Comparison of ENCODE assay signal across 1 cellular context in the genomic region with DNA sequence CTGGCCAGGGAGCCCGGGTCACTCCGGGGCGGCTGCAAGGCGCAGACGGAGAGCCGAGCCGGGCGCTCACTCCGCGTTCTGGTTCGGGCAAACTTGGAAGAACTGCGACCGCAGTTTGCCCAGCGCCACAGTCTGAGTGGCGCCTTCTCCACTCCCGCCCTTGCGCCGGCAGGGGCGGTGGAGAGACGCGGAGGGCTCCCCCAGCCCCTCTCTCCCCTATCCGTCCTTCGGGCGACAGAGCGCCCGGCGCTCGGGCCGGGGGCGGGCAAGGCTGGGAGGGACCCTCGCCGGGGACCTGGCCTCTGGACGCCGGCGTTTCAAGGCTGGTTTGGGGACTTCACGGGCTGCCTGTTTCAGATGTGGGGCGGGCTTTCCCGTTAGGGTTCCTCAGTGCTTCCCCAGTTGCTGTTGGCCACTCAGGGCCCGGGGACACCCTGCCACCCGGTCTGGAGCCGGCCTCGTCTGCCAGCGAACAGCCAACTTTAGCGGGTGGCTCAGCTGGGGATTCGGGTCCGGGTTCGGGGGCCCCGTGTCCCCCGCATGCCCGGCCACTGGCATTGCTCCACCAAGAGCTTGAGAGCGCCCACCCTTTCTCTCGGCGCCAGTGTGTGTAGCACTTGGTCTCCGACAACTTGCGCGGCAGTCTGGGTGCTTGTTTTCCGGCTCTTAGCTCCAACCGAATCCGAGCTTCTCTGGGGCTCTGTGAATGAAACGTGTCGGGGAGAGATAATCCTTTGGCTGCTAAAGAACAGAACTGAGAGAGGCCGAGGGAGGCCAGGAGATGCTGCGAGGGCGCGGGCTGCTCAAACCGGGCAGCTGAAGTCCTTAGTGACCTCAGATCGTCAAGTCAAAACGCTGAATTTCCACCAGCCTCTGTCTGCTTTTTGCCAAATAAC.
TF ChIP-seq lines count a peak whose summit lies in the region.

No MANE protein-coding gene starts in this region.

TF ChIP-seq in K562, 482 proteins besides CTCF, POLR2A, EP300 and RAD21 (continued from another document):
- TF ChIP-seq, protein P1, sequence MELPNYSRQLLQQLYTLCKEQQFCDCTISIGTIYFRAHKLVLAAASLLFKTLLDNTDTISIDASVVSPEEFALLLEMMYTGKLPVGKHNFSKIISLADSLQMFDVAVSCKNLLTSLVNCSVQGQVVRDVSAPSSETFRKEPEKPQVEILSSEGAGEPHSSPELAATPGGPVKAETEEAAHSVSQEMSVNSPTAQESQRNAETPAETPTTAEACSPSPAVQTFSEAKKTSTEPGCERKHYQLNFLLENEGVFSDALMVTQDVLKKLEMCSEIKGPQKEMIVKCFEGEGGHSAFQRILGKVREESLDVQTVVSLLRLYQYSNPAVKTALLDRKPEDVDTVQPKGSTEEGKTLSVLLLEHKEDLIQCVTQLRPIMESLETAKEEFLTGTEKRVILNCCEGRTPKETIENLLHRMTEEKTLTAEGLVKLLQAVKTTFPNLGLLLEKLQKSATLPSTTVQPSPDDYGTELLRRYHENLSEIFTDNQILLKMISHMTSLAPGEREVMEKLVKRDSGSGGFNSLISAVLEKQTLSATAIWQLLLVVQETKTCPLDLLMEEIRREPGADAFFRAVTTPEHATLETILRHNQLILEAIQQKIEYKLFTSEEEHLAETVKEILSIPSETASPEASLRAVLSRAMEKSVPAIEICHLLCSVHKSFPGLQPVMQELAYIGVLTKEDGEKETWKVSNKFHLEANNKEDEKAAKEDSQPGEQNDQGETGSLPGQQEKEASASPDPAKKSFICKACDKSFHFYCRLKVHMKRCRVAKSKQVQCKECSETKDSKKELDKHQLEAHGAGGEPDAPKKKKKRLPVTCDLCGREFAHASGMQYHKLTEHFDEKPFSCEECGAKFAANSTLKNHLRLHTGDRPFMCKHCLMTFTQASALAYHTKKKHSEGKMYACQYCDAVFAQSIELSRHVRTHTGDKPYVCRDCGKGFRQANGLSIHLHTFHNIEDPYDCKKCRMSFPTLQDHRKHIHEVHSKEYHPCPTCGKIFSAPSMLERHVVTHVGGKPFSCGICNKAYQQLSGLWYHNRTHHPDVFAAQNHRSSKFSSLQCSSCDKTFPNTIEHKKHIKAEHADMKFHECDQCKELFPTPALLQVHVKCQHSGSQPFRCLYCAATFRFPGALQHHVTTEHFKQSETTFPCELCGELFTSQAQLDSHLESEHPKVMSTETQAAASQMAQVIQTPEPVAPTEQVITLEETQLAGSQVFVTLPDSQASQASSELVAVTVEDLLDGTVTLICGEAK (IDR thresholded peaks at IDR 0.05), result no peak
- TF ChIP-seq, protein P1 (CRISPR knock-in tag; IDR thresholded peaks at IDR 0.05), result no peak
- TF ChIP-seq SNIP1 (IDR thresholded peaks at IDR 0.05; ENCODE audit: low read depth) (no peak), RCOR1 (IDR thresholded peaks at IDR 0.05; ENCODE audit: borderline replicate concordance in 1 of 2, low read depth in 2 of 2, low read length in 2 of 2) (peak in 1 of 2 experiments; percentile 53; a peak in 2 of 4 replicates), XRCC5 (IDR thresholded peaks at IDR 0.05; ENCODE audit: low read depth, low read length) (no peak)
- TF ChIP-seq, protein P2, sequence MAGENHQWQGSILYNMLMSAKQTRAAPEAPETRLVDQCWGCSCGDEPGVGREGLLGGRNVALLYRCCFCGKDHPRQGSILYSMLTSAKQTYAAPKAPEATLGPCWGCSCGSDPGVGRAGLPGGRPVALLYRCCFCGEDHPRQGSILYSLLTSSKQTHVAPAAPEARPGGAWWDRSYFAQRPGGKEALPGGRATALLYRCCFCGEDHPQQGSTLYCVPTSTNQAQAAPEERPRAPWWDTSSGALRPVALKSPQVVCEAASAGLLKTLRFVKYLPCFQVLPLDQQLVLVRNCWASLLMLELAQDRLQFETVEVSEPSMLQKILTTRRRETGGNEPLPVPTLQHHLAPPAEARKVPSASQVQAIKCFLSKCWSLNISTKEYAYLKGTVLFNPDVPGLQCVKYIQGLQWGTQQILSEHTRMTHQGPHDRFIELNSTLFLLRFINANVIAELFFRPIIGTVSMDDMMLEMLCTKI (IDR thresholded peaks at IDR 0.05; ENCODE audit: partially characterized antibody), result no peak
TF ChIP-seq in K562: peak in this region for 9.
